In the genomic region with DNA sequence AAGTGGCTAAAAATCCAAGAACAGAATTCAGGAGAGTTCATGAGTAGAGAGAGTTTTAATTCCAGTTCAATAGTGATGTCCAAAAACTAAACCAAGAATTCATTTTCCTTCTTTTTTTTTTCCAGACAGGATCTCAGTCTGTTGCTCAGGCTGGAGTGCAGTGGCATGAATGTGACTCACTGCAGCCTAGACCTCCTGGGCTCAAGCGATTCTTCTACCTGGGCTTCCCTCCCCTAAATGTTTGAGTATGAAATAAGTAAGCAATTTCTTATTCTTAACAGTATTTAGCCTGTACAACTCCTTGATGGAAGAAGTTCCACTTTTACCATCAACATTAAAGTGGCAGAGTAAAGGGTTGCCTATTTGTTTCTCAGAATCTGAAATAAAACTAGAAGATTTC, we compare ENCODE assay signal across 17 cellular contexts.
"Had no signal": no experiment of that assay in that cellular context is flagged by ENCODE, and none has a peak within 500 bp of the region (broad histone marks: within the 10 kb centered on the region; RNA-seq: fewer than 3 reads in every experiment).

No MANE protein-coding gene starts in this region.

- H3K4me3 ChIP-seq: adrenal gland, ovary, prostate gland, right atrium auricular region, thoracic aorta had no signal

- DNase-seq: activated CD4-positive, alpha-beta T cell treated with anti-CD3 and anti-CD28 coated beads, Interleukin-2, amount 10 ng/mL, durations not matched to agents 7 days and 5 days; activated CD8-positive, alpha-beta T cell treated with anti-CD3 and anti-CD28 coated beads for 36 hours; adrenal gland; cerebellar nuclear complex; cortex of kidney; endodermal cell; left ventricle myocardium superior; mammary epithelial cell; natural killer cell; ovary; stimulated activated CD4-positive, alpha-beta T cell treated with anti-CD3 and anti-CD28 coated beads, Interleukin-4, amount 100 ng/mL, for 24 hours; stimulated activated naive CD4-positive, alpha-beta T cell treated with Interleukin-2 at 50 U/mL for 16 hours had no signal

- ATAC-seq: activated CD4-positive, CD25-positive, alpha-beta regulatory T cell treated with anti-CD3 and anti-CD28 coated beads, Interleukin-2, amount 50 U/mL, for 24 hours; activated CD8-positive, alpha-beta T cell treated with anti-CD3 and anti-CD28 coated beads for 36 hours; activated T-helper 17 cell treated with anti-CD3 and anti-CD28 coated beads, Interleukin-2, amount 50 U/mL, for 72 hours; left ventricle myocardium superior; natural killer cell had no signal
